Comparison of ENCODE assay signal across 1 cellular context in genomic region chr7:135957627-135958026, GRCh38.
TF ChIP-seq lines count a peak whose summit lies in the region.

No MANE protein-coding gene starts in this region.

TF ChIP-seq in K562, 482 proteins besides CTCF, POLR2A, EP300 and RAD21:
- TF ChIP-seq HMBOX1 (IDR thresholded peaks at IDR 0.05) (no peak), ZNF551 (CRISPR knock-in tag; IDR thresholded peaks at IDR 0.05) (no peak), TSHZ1 (CRISPR knock-in tag; IDR thresholded peaks at IDR 0.05) (no peak), NUFIP1 (IDR thresholded peaks at IDR 0.05; ENCODE audit: partially characterized antibody) (no peak), KLF10 (CRISPR knock-in tag; IDR thresholded peaks at IDR 0.05) (no peak), ETS2 (tag; IDR thresholded peaks at IDR 0.05; ENCODE audit: borderline replicate concordance, poor library complexity, severe bottlenecking) (no peak), CGGBP1 (CRISPR knock-in tag; IDR thresholded peaks at IDR 0.05) (no peak), CREM (IDR thresholded peaks at IDR 0.05; ENCODE audit: low read depth) (no peak), DEAF1 (CRISPR knock-in tag; IDR thresholded peaks at IDR 0.05) (no peak), TSC22D4 (tag; IDR thresholded peaks at IDR 0.05) (no peak), ERF (CRISPR knock-in tag; IDR thresholded peaks at IDR 0.05) (no peak), HOXB6 (CRISPR knock-in tag; IDR thresholded peaks at IDR 0.05; ENCODE audit: borderline replicate concordance) (no peak), ZNF143 (CRISPR knock-in tag; IDR thresholded peaks at IDR 0.05) (no peak), ZNF830 (CRISPR knock-in tag; IDR thresholded peaks at IDR 0.05) (no peak)
